Comparison of ENCODE assay signal across 8 cellular contexts in the genomic region with DNA sequence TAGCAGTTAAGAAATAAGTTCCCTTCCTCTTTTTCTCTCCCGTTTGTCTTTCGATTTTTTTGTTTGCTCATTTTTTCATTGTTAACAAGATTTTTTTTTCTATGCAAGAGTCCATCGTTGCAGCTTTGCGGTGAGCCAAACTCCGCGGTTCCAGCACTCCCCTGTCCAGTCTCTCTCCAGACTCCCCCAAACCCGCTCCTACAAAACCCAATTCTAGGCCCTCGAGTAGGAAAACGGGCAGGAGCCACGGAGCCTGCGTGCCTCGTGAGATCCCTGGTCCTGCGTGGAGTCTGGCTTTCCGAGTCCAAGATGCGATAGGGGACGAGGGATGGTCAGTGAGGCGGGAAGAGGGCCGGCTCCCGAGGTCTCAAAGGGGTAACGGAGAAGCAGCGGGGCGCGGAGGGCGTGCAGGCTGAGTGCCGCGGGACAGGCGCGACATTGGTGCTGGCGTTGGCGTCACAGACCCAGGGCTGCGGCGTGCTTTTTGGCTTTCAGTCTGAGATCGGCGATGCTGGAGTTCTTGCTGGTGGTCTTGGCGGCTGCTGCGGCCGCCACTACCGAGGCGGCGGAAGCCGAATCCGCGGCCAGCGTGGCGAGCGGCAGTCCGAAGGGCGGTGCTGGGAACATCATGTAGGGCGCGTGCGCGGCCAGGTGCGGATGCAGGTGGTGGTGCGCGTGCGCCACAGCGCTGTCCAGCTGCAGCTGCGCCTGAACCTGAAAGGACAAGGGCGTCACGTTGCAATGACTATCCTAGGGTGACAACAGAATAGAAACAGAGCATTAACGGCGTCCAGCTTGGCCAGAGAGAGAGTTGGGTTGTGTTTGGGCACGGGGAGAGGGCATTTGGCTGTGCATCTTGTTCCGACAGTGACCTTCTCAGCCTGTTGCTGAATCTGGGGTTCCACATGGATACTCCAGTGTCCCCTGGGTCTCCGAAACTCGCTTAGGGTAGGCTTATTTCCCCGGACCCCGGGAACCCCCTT. TPM values are rescaled to one million over a fixed set of nuclear protein-coding genes. Genes with fewer than 3 reads are reported as not detected.
DNase-seq lines count a peak whose midpoint lies in the region; ATAC-seq and TF ChIP-seq lines count a peak whose summit lies in the region.

No MANE protein-coding gene starts in this region.

- ATAC-seq in HG03439 (IDR thresholded peaks at IDR 0.05; ENCODE audit: unreplicated experiment) (peak; percentile 94), heart right ventricle (peak in 6 of 8 donors; percentile 25 to 78 (median 58))

- intact Hi-C loops in heart right ventricle (cut with DNase I) = loop anchor here in 3 of 10 donors (10.0 kb wide), 1 partner anchor 337 kb away; no protein-coding TSS in a partner anchor

- DNase-seq in AG04450 (ENCODE audit: low read depth, low spot score) = no peak
- DNase-seq in GM19238 (ENCODE audit: insufficient read length, low spot score) = peak; percentile 89
- DNase-seq in OCI-M1 (lab: John Stamatoyannopoulos, UW) = peak; percentile 49
- DNase-seq in activated effector memory CD4-positive, alpha-beta T cell treated with anti-CD3 and anti-CD28 coated beads, Interleukin-2, amount 50 U/mL, for 16 hours = peak; percentile 90
- peak in 1 of 2 donors; percentile 28 for DNase-seq in heart right ventricle
- peak; percentile 88 for DNase-seq in retina
- DNase-seq in amniotic stem cell (lab: John Stamatoyannopoulos, UW) = no peak

- CTCF ChIA-PET in AG04450 (lab: Charles Lee) = no interaction called here

- POLR2A ChIA-PET in AG04450 (lab: Yijun Ruan, JAX) = no interaction called here

- TF ChIP-seq CTCF in AG04450 (IDR thresholded peaks at IDR 0.05; ENCODE audit: low read depth, low read length) (no peak), heart right ventricle (IDR thresholded peaks at IDR 0.05) (peak in 1 of 9 donors; percentile 6)

- H3K36me3 ChIP-seq in heart right ventricle = peaks cover 0 to 7% (median 0%) of the 10 kb centered on the region in 9 donors

- H3K4me3 ChIP-seq in AG04450 (ENCODE audit: low read depth, low read length) (peak overlapping the region; percentile 54), heart right ventricle (peak overlapping the region; percentile 14 to 58 (median 44))

- WGBS in heart right ventricle, 2 donors = 4 to 5% methylated on average over 68 of the region's 68 CpGs

- peaks cover 23% of the 10 kb centered on the region; the same call in 1 of the 2 replicates for H3K9me3 ChIP-seq in AG04450 (ENCODE audit: control insufficient read depth, insufficient read depth, low read length)
- H3K9me3 ChIP-seq in heart right ventricle = no peaks in the 10 kb centered on the region

- H3K27ac ChIP-seq in AG04450 (ENCODE audit: low read depth, low read length) = no peak overlapping the region
- H3K27ac ChIP-seq in heart right ventricle = no peak overlapping the region

- H3K4me1 ChIP-seq in heart right ventricle = peaks cover 0 to 31% (median 12%) of the 10 kb centered on the region in 9 donors

- H3K27me3 ChIP-seq in AG04450 (ENCODE audit: control insufficient read depth, insufficient read depth, low read length) = peaks cover 91% of the 10 kb centered on the region
- H3K27me3 ChIP-seq in heart right ventricle = peaks cover 46 to 100% (median 100%) of the 10 kb centered on the region in 7 donors

RNA-seq across cellular contexts. Expression of a gene that starts 8.4 kb away (rescaled TPM):
- polyA plus RNA-seq in AG04450 (2011; rRNA removed) = 0.10 TPM in 1 of 2 replicates, not detected in the other
- polyA minus RNA-seq in AG04450 (2011; rRNA and poly(A)+ RNA removed) = not detected in 2 replicates
- under 1 TPM in 7 of 10 donors, not detected in 3; 0.28 to 1.00 (median 0.49) TPM for total RNA-seq in heart right ventricle
- under 1 TPM; 0.14 to 0.22 TPM for polyA plus RNA-seq in heart right ventricle

RNA-seq across cellular contexts. Expression of a gene that starts 12.0 kb away (rescaled TPM):
- polyA plus RNA-seq in AG04450 (2011; rRNA removed) (5.7 and 6.7 TPM in 2 replicates), heart right ventricle (10 to 100 TPM; 12.6 to 13.8 TPM)
- 11.4 and 18.2 TPM in 2 replicates for polyA minus RNA-seq in AG04450 (2011; rRNA and poly(A)+ RNA removed)
- 10 to 100 TPM; 19.8 to 27.6 (median 21.9) TPM for total RNA-seq in heart right ventricle

Comparison
In these comparisons a context has a peak if more than half of its experiments do, and no peak if none do; other contexts are left out.
1. DNase-seq: peak in GM19238 (single experiment), OCI-M1 (single experiment), activated effector memory CD4-positive, alpha-beta T cell treated with anti-CD3 and anti-CD28 coated beads, Interleukin-2, amount 50 U/mL, for 16 hours (single experiment) and retina (single experiment); none in AG04450 (single experiment) and amniotic stem cell (single experiment).